ENCODE assay signal across 2 cellular contexts in genomic region chr1:204879351-204879750, GRCh38.
TF ChIP-seq lines count a peak whose summit lies in the region.

No MANE protein-coding gene starts in this region.

TF ChIP-seq in liver, 16 proteins besides CTCF, POLR2A, EP300 and RAD21:
- TF ChIP-seq MAX (IDR thresholded peaks at IDR 0.05) (no peak), JUND (IDR thresholded peaks at IDR 0.05) (no peak), SP1 (IDR thresholded peaks at IDR 0.05) (peak; percentile 12)

TF ChIP-seq in HepG2, 621 proteins besides CTCF, POLR2A, EP300 and RAD21:
- TF ChIP-seq POLR2AphosphoS5 (IDR thresholded peaks at IDR 0.05; ENCODE audit: low read depth, low read length) (no peak), ZNF788 (CRISPR knock-in tag; IDR thresholded peaks at IDR 0.05; ENCODE audit: borderline replicate concordance) (no peak)
